In the genomic region with DNA sequence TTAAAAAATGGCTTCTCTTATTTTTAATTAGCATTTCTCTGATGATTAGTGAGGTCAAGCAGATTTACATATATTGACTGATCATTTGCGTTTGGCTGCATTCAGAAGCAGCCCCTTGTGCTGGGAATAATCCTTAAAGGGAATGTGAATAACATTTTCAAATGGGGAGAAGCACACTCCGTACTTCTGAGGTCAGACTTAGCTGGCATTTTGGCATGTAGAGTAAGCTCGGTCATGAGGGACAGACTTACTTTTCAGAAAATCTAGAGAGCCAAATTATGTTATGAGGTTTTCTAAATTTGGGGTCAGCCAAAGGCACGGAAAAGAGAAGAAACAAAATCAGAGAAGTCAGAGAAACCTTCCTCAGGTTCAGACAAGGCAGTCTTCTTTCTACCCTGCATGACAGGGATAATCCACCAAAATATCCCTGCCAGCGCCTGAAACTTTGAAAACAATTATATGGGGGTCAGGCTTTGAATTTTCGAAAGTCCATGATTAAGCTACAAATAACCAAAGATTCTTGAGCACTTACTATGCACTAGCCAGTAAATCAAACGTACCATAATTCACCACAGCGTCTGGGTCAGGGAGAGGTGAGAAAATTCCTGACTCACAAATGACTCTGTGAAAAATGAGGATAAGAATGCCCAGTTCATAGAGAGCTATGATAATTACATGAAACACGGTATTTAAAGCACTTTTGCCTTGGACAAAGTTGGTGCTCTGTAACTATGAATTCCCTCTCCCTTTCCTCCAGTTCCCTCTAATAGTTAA, we compare ENCODE assay signal across 1 cellular context.
TF ChIP-seq lines count a peak whose summit lies in the region.

No MANE protein-coding gene starts in this region.

TF ChIP-seq in SK-N-SH, 30 proteins besides CTCF, POLR2A, EP300 and RAD21 (continued from another document):
- TF ChIP-seq, protein P1, sequence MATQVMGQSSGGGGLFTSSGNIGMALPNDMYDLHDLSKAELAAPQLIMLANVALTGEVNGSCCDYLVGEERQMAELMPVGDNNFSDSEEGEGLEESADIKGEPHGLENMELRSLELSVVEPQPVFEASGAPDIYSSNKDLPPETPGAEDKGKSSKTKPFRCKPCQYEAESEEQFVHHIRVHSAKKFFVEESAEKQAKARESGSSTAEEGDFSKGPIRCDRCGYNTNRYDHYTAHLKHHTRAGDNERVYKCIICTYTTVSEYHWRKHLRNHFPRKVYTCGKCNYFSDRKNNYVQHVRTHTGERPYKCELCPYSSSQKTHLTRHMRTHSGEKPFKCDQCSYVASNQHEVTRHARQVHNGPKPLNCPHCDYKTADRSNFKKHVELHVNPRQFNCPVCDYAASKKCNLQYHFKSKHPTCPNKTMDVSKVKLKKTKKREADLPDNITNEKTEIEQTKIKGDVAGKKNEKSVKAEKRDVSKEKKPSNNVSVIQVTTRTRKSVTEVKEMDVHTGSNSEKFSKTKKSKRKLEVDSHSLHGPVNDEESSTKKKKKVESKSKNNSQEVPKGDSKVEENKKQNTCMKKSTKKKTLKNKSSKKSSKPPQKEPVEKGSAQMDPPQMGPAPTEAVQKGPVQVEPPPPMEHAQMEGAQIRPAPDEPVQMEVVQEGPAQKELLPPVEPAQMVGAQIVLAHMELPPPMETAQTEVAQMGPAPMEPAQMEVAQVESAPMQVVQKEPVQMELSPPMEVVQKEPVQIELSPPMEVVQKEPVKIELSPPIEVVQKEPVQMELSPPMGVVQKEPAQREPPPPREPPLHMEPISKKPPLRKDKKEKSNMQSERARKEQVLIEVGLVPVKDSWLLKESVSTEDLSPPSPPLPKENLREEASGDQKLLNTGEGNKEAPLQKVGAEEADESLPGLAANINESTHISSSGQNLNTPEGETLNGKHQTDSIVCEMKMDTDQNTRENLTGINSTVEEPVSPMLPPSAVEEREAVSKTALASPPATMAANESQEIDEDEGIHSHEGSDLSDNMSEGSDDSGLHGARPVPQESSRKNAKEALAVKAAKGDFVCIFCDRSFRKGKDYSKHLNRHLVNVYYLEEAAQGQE (IDR thresholded peaks at IDR 0.05; ENCODE audit: low read depth, low read length): no peak
- TF ChIP-seq TAF1 (IDR thresholded peaks at IDR 0.05; ENCODE audit: borderline replicate concordance, low read depth, low read length): no peak
- TF ChIP-seq, protein P2, sequence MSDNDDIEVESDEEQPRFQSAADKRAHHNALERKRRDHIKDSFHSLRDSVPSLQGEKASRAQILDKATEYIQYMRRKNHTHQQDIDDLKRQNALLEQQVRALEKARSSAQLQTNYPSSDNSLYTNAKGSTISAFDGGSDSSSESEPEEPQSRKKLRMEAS (IDR thresholded peaks at IDR 0.05; ENCODE audit: low read depth): no peak
- no peak for TF ChIP-seq RFX5 (IDR thresholded peaks at IDR 0.05; ENCODE audit: low read length)
- no peak for TF ChIP-seq ELF1 (IDR thresholded peaks at IDR 0.05)
- no peak for TF ChIP-seq GATA2 (CRISPR knock-in tag; IDR thresholded peaks at IDR 0.05)
- TF ChIP-seq CHD2 (IDR thresholded peaks at IDR 0.05; ENCODE audit: low read length, partially characterized antibody): no peak
- TF ChIP-seq TEAD4 (IDR thresholded peaks at IDR 0.05; ENCODE audit: borderline replicate concordance, insufficient read depth): no peak
- no peak for TF ChIP-seq POLR2AphosphoS5 (IDR thresholded peaks at IDR 0.05; ENCODE audit: low read depth, low read length)
- no peak for TF ChIP-seq TCF12 (IDR thresholded peaks at IDR 0.05)
- TF ChIP-seq, protein P3, sequence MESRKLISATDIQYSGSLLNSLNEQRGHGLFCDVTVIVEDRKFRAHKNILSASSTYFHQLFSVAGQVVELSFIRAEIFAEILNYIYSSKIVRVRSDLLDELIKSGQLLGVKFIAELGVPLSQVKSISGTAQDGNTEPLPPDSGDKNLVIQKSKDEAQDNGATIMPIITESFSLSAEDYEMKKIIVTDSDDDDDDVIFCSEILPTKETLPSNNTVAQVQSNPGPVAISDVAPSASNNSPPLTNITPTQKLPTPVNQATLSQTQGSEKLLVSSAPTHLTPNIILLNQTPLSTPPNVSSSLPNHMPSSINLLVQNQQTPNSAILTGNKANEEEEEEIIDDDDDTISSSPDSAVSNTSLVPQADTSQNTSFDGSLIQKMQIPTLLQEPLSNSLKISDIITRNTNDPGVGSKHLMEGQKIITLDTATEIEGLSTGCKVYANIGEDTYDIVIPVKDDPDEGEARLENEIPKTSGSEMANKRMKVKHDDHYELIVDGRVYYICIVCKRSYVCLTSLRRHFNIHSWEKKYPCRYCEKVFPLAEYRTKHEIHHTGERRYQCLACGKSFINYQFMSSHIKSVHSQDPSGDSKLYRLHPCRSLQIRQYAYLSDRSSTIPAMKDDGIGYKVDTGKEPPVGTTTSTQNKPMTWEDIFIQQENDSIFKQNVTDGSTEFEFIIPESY (IDR thresholded peaks at IDR 0.05; ENCODE audit: borderline replicate concordance, low read depth): no peak
- no peak for TF ChIP-seq MEF2A (IDR thresholded peaks at IDR 0.05; ENCODE audit: borderline replicate concordance, low read depth)
- no peak for TF ChIP-seq NFIC (IDR thresholded peaks at IDR 0.05; ENCODE audit: borderline replicate concordance)
- no peak for TF ChIP-seq RXRA (IDR thresholded peaks at IDR 0.05; ENCODE audit: borderline replicate concordance, low read depth)
